8 cellular contexts compared by ENCODE assay signal in the genomic region with DNA sequence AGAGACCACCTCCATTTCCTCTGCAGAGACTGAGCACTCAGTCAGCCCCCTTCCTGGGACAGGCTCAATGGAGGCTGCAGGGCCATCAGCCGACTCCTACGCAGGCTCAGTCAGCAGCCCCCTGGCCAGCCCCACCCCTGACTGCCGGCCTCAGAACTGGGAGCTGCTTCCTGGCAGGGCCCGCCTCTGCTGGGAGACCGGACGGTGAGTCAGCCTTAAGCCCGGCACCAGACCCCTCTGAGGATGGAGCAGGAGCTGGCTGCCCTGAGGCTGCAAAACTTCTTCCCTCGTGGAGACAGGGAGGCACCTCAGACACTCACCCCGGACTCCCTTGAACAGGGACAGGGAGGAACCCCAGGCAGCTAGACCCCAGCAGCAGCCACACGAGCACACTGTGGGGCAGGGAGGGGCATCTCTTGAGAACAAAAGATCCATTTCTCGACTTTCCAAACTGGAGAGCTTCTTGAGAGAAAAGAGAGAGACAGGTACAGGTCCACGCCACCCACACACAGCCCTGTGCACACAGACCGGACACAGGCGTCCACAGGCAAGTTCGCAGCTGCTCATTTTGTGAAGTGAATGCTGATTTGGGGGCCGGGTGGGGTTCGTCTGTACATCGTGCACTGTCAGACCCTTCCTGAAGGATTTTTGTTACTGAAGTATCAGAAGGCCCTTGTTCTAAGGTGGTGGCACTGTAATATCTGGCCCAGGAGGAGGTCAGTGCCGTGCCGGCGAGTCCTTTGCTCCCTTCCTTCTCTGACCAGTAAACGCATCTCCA. TPM values are rescaled to one million over a fixed set of nuclear protein-coding genes. Genes with fewer than 3 reads are reported as not detected.
DNase-seq lines count a peak whose midpoint lies in the region; ATAC-seq and TF ChIP-seq lines count a peak whose summit lies in the region.

No MANE protein-coding gene starts in this region.

- H3K4me3 ChIP-seq in Panc1 (ENCODE audit: low read depth in 2 of 2, low read length in 2 of 2) (peak overlapping the region; percentile 66 to 75), coronary artery (peak overlapping the region; percentile 81), stomach smooth muscle (ENCODE audit: low read length in 2 of 2) (peak overlapping the region; percentile 67 to 76)

- H3K36me3 Mint-ChIP-seq in activated T-cell treated with anti-CD3 and anti-CD28 coated beads, Interleukin-2, amount 50 U/mL, for 4 hours (ENCODE audit: insufficient read depth), result no peaks in the 10 kb centered on the region

- peaks cover 37% of the 10 kb centered on the region for H3K27me3 Mint-ChIP-seq in activated T-cell treated with anti-CD3 and anti-CD28 coated beads, Interleukin-2, amount 50 U/mL, for 4 hours (ENCODE audit: low read depth)

- DNase-seq in activated T-cell treated with anti-CD3 and anti-CD28 coated beads, Interleukin-2, amount 50 U/mL, for 4 hours, result no peak
- DNase-seq in activated T-cell treated with anti-CD3 and anti-CD28 coated beads for 4 hours (no peak), Panc1 (ENCODE audit: low read depth, low spot score) (no peak), coronary artery (ENCODE audit: low spot score) (peak; percentile 92)

- H3K9me3 Mint-ChIP-seq in activated T-cell treated with anti-CD3 and anti-CD28 coated beads, Interleukin-2, amount 50 U/mL, for 4 hours, result no peaks in the 10 kb centered on the region

- ATAC-seq in activated T-cell treated with anti-CD3 and anti-CD28 coated beads, Interleukin-2, amount 50 U/mL, for 4 hours, result no peak
- peak; percentile 59 for ATAC-seq in Panc1
- no peak for ATAC-seq in HG03442 (IDR thresholded peaks at IDR 0.05; ENCODE audit: unreplicated experiment)
- no peak for ATAC-seq in HG03469 (IDR thresholded peaks at IDR 0.05; ENCODE audit: unreplicated experiment)

- BruUV-seq in Panc1 (replicated peaks; lab: Mats Ljungman, UMichigan), result TSS peak; percentile 90

- in situ Hi-C loops in Panc1 (cut with HindIII; ENCODE audit: low pct_unique_long_range_greater_than_20kb, low sequenced_read_pairs), result no loop called here

- H3K27ac ChIP-seq in Panc1 (ENCODE audit: low read length) (peak overlapping the region; percentile 91), coronary artery (peak overlapping the region; percentile 22 to 92), layer of hippocampus (ENCODE audit: low read depth, low read length) (peak overlapping the region; percentile 66), stomach smooth muscle (ENCODE audit: low read length) (peak overlapping the region; percentile 31)

- intact Hi-C loops in Panc1 (cut with micrococcal nuclease; ENCODE audit: unreplicated experiment), result no loop called here

- H3K27me3 ChIP-seq in Panc1 (ENCODE audit: control insufficient read depth, insufficient read depth, low read length), result no peaks in the 10 kb centered on the region
- peaks cover 2% of the 10 kb centered on the region for H3K27me3 ChIP-seq in layer of hippocampus (ENCODE audit: control insufficient read depth, insufficient read depth, low read length)
- peaks cover 18 to 63% of the 10 kb centered on the region in 2 donors for H3K27me3 ChIP-seq in stomach smooth muscle (ENCODE audit: control insufficient read depth in 1 of 2, insufficient read depth in 2 of 2, low read length in 2 of 2)

- H3K4me1 Mint-ChIP-seq in activated T-cell treated with anti-CD3 and anti-CD28 coated beads, Interleukin-2, amount 50 U/mL, for 4 hours (ENCODE audit: low read depth), result peaks cover 45% of the 10 kb centered on the region

- peaks cover 17% of the 10 kb centered on the region for H3K4me1 ChIP-seq in Panc1 (ENCODE audit: control insufficient read depth, insufficient read depth, low read length)
- peaks cover 56% of the 10 kb centered on the region for H3K4me1 ChIP-seq in stomach smooth muscle (ENCODE audit: control insufficient read depth, insufficient read depth, low read length)

- no peaks in the 10 kb centered on the region for H3K9me3 ChIP-seq in Panc1 (ENCODE audit: control insufficient read depth, insufficient read depth, low read depth, low read length)
- H3K9me3 ChIP-seq in stomach smooth muscle (ENCODE audit: control insufficient read depth in 2 of 2, low read length in 2 of 2), result no peaks in the 10 kb centered on the region

- POLR2A ChIA-PET in Panc1 (lab: Charles Lee), result interaction anchor here (1.0 kb wide), 1 partner anchor 49 kb away, joined by 3 read pairs; the partner anchor contains the start of gene TCF25

- peak overlapping the region in 1 of 2 donors; percentile 62 for H3K9ac ChIP-seq in stomach smooth muscle (ENCODE audit: low read length in 2 of 2)

- no peaks in the 10 kb centered on the region; the same call in 1 of the 2 replicates for H3K36me3 ChIP-seq in Panc1 (ENCODE audit: control insufficient read depth, insufficient read depth, low read length)
- no peaks in the 10 kb centered on the region for H3K36me3 ChIP-seq in stomach smooth muscle (ENCODE audit: control insufficient read depth in 2 of 2, insufficient read depth in 2 of 2, low read length in 2 of 2)

- TF ChIP-seq CTCF in Panc1 (IDR thresholded peaks at IDR 0.05), result no peak
- TF ChIP-seq CTCF in coronary artery (IDR thresholded peaks at IDR 0.05), result no peak

- CTCF ChIA-PET in Panc1 (lab: Charles Lee), result no interaction called here

- H3K4me3 Mint-ChIP-seq in activated T-cell treated with anti-CD3 and anti-CD28 coated beads, Interleukin-2, amount 50 U/mL, for 4 hours, result peak overlapping the region; percentile 54

RNA-seq across cellular contexts. Expression of gene TUBB3, which starts 1.3 kb away (rescaled TPM):
- under 1 TPM; 0.65 to 0.68 (median 0.66) TPM for total RNA-seq in activated T-cell treated with anti-CD3 and anti-CD28 coated beads, Interleukin-2, amount 50 U/mL, for 4 hours
- total RNA-seq in Panc1 (2021; ENCODE audit: unreplicated experiment), result 205 TPM
- polyA plus RNA-seq in Panc1 (2012; ENCODE audit: insufficient read length), result 463 TPM

RNA-seq across cellular contexts. Expression of gene MC1R, which starts 3.2 kb away (rescaled TPM):
- 1 to 10 TPM; 2.5 to 3.0 (median 2.6) TPM for total RNA-seq in activated T-cell treated with anti-CD3 and anti-CD28 coated beads, Interleukin-2, amount 50 U/mL, for 4 hours
- 8.7 TPM for total RNA-seq in Panc1 (2021; ENCODE audit: unreplicated experiment)
- 12.0 TPM for polyA plus RNA-seq in Panc1 (2012; ENCODE audit: insufficient read length)

RNA-seq across cellular contexts. Expression of gene DEF8, which starts 26.7 kb away (rescaled TPM):
- total RNA-seq in activated T-cell treated with anti-CD3 and anti-CD28 coated beads, Interleukin-2, amount 50 U/mL, for 4 hours, result 10 to 100 TPM; 50.1 to 53.5 (median 50.3) TPM
- total RNA-seq in Panc1 (2021; ENCODE audit: unreplicated experiment), result 64.6 TPM
- polyA plus RNA-seq in Panc1 (2012; ENCODE audit: insufficient read length), result 70.1 TPM

RNA-seq across cellular contexts. Expression of gene TCF25, which starts 48.5 kb away (rescaled TPM):
- total RNA-seq in activated T-cell treated with anti-CD3 and anti-CD28 coated beads, Interleukin-2, amount 50 U/mL, for 4 hours, result 100 to 1,000 TPM; 144 to 182 (median 164) TPM
- total RNA-seq in Panc1 (2021; ENCODE audit: unreplicated experiment), result 144 TPM
- 163 TPM for polyA plus RNA-seq in Panc1 (2012; ENCODE audit: insufficient read length)

Comparison
In these comparisons a context has a peak if more than half of its experiments do, and no peak if none do; other contexts are left out.
1. H3K27ac ChIP-seq: peak in every context shown above with its lines; median percentile 91 in Panc1; 66 in layer of hippocampus; 57 in coronary artery; 31 in stomach smooth muscle.
2. RNA of gene TUBB3, which starts 1.3 kb away (total RNA-seq): 205 TPM in Panc1 (single experiment); 0.65 to 0.68 TPM in activated T-cell treated with anti-CD3 and anti-CD28 coated beads, Interleukin-2, amount 50 U/mL, for 4 hours; every median in the first group is over 100 times any median in the second.
3. Peak in every context shown above with its lines, with median percentiles within 50 percentile points of each other: H3K4me3 ChIP-seq.